11 cellular contexts compared by ENCODE assay signal in genomic region chr2:98027535-98027934, GRCh38. TPM values are rescaled to one million over a fixed set of nuclear protein-coding genes. Genes with fewer than 3 reads are reported as not detected.
A peak's percentile ranks its signal among the peaks of the same experiment; 100 is the strongest.
DNase-seq lines count a peak whose midpoint lies in the region; ATAC-seq lines count a peak whose summit lies in the region.
"Had no signal": no experiment of that assay in that cellular context is flagged by ENCODE, and none has a peak within 500 bp of the region (broad histone marks: within the 10 kb centered on the region; RNA-seq: fewer than 3 reads in every experiment).

No MANE protein-coding gene starts in this region.

- H2AK5ac ChIP-seq in neuronal stem cell (ENCODE audit: low read depth, low read length): no peak overlapping the region

- no peak overlapping the region for H3K23ac ChIP-seq in neuronal stem cell (ENCODE audit: low read depth, low read length, poor library complexity)

- H3K79me1 ChIP-seq in neuronal stem cell (ENCODE audit: low read depth, low read length): no peaks in the 10 kb centered on the region

- H3K4ac ChIP-seq in neuronal stem cell (ENCODE audit: low read length): no peak overlapping the region

- H4K91ac ChIP-seq in neuronal stem cell (ENCODE audit: low read depth, low read length, poor library complexity): no peak overlapping the region

- ATAC-seq in GM18498 (IDR thresholded peaks at IDR 0.05; ENCODE audit: unreplicated experiment) (peak; percentile 49), GM21381 (IDR thresholded peaks at IDR 0.05; ENCODE audit: unreplicated experiment) (peak; percentile 32), HG03135 (IDR thresholded peaks at IDR 0.05; ENCODE audit: unreplicated experiment) (peak; percentile 60)

- H3K4me3 ChIP-seq in neuronal stem cell (ENCODE audit: low read length in 2 of 2): no peak overlapping the region
- H3K4me3 ChIP-seq: dorsolateral prefrontal cortex, Peyer's patch had no signal

- H3K4me2 ChIP-seq in neuronal stem cell (ENCODE audit: insufficient read depth, low read length, poor library complexity, severe bottlenecking): no peak overlapping the region

- no peak overlapping the region for H3K9ac ChIP-seq in neuronal stem cell (ENCODE audit: low read depth, low read length, poor library complexity)

- H3K14ac ChIP-seq in neuronal stem cell (ENCODE audit: low read length): no peak overlapping the region

- H3K9me3 ChIP-seq in neuronal stem cell (replicated peaks in 1 of 2; ENCODE audit: control insufficient read depth in 2 of 2, insufficient read depth in 1 of 2, low read depth in 1 of 2, low read length in 2 of 2): no peaks in the 10 kb centered on the region
- H3K9me3 ChIP-seq: Peyer's patch had no signal

- peaks cover 8 to 14% of the 10 kb centered on the region in 2 donors for H3K4me1 ChIP-seq in neuronal stem cell (ENCODE audit: control insufficient read depth in 2 of 2, insufficient read depth in 1 of 2, low read depth in 1 of 2, low read length in 2 of 2)

- no peak overlapping the region for H2AFZ ChIP-seq in neuronal stem cell (ENCODE audit: low read length)

- no peak overlapping the region for H2BK120ac ChIP-seq in neuronal stem cell (ENCODE audit: low read depth, low read length)

- DNase-seq in ecto neural progenitor cell (ENCODE audit: low spot score) (peak; percentile 20), anterior cingulate cortex (lab: John Stamatoyannopoulos, UW) (no peak), neuronal stem cell (ENCODE audit: low spot score) (no peak)
- no peak for DNase-seq in activated CD8-positive, alpha-beta memory T cell treated with anti-CD3 and anti-CD28 coated beads, Interleukin-2, amount 50 U/mL, for 48 hours
- DNase-seq in activated CD4-positive, alpha-beta T cell treated with anti-CD3 and anti-CD28 coated beads, Interleukin-2, amount 50 U/mL, for 1 hour: no peak
- DNase-seq: dorsolateral prefrontal cortex had no signal

- H3K27me3 ChIP-seq in neuronal stem cell (ENCODE audit: control insufficient read depth in 3 of 3, insufficient read depth in 3 of 3, low read depth in 1 of 3, low read length in 3 of 3): peaks cover 0 to 2% (median 0%) of the 10 kb centered on the region in 3 experiments
- H3K27me3 ChIP-seq: dorsolateral prefrontal cortex, Peyer's patch had no signal

- no CpG with 5 or more reads among the region's 3 CpGs for WGBS in neuronal stem cell (ENCODE audit: extremely low coverage in 2 of 2, insufficient read length in 2 of 2, insufficient replicate concordance in 1 of 2), 2 donors

- no peaks in the 10 kb centered on the region for H3K36me3 ChIP-seq in neuronal stem cell (replicated peaks in 1 of 2; ENCODE audit: control insufficient read depth in 2 of 2, insufficient read depth in 2 of 2, low read length in 2 of 2)
- H3K36me3 ChIP-seq: Peyer's patch had no signal

- H2BK12ac ChIP-seq in neuronal stem cell (ENCODE audit: low read length): no peak overlapping the region

- H2BK5ac ChIP-seq in neuronal stem cell (ENCODE audit: low read length): no peak overlapping the region

- H4K8ac ChIP-seq in neuronal stem cell (ENCODE audit: low read depth, low read length): no peak overlapping the region

- no peak overlapping the region for H3K18ac ChIP-seq in neuronal stem cell (ENCODE audit: low read length)

- no peak overlapping the region for H3K27ac ChIP-seq in neuronal stem cell (replicated peaks; ENCODE audit: low read length)
- H3K27ac ChIP-seq: dorsolateral prefrontal cortex had no signal

- no peak overlapping the region for H2BK15ac ChIP-seq in neuronal stem cell (ENCODE audit: low read length)

RNA-seq across cellular contexts. Expression of gene TMEM131, which starts 31.8 kb away (rescaled TPM):
- polyA plus RNA-seq in neuronal stem cell (2013, experiment 1 of 2): 21.7 TPM
- polyA plus RNA-seq in neuronal stem cell (2013, experiment 2 of 2): 21.7 TPM

RNA-seq across cellular contexts. Expression of gene VWA3B, which starts 59.4 kb away (rescaled TPM):
- polyA plus RNA-seq in neuronal stem cell (2013, experiment 1 of 2): 0.03 TPM
- 0.06 TPM for polyA plus RNA-seq in neuronal stem cell (2013, experiment 2 of 2)
- polyA plus RNA-seq: keratinocyte had no signal
